In the genomic region with DNA sequence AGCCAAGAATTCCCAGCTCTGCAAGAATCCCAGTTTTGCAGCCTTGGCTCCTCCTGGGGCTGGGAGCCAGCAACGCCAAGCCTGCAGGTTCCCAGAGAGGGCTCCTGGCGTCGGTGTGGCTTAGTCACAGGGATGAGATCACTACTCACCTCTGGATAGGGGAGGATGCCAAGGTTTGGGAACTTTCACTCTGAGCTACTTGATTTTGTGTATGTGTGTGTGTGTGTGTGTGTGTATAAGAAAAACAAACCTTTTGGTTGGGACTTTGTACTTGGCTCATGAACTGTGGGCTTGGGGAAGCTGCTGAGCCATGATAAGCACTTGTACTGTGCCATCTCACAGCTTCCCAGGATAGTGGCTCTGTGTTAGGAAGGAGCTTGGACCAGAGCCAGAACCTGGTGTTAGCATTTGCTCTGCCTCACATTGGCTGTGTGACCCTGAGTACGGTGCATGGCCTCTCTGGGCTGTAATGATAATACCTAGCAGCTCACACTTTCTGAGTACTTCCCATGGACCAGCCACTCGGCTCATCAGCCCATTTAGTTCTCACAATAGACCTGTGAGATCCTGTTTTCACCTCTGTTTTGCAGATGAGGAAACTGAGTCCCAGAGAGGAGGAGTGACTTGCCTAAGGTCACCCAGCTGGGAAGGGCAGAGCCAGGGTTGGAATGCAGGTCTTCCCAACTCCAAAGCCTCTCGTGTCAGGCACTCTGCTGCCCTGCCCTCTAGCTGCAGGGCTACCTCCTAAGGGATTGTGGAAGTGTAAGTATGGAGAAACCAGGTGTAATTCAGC, we compare ENCODE assay signal across 9 cellular contexts. TPM values are rescaled to one million over a fixed set of nuclear protein-coding genes. Genes with fewer than 3 reads are reported as not detected.
A peak's percentile ranks its signal among the peaks of the same experiment; 100 is the strongest.
DNase-seq lines count a peak whose midpoint lies in the region; ATAC-seq and TF ChIP-seq lines count a peak whose summit lies in the region.
"Had no signal": no experiment of that assay in that cellular context is flagged by ENCODE, and none has a peak within 500 bp of the region (broad histone marks: within the 10 kb centered on the region; RNA-seq: fewer than 3 reads in every experiment).

No MANE protein-coding gene starts in this region.

- TF ChIP-seq CTCF in AG10803 (conservative IDR thresholded peaks at IDR 0.05; ENCODE audit: low read length) (no peak), PC-9 (conservative IDR thresholded peaks at IDR 0.05) (no peak), fibroblast of lung (conservative IDR thresholded peaks at IDR 0.05 in 1 of 2, IDR thresholded peaks at IDR 0.05 in 1 of 2; ENCODE audit: low read depth in 1 of 2, low read length in 2 of 2) (peak in 1 of 2 donors; percentile 4), glutamatergic neuron (IDR thresholded peaks at IDR 0.05; ENCODE audit: partially characterized antibody, unreplicated experiment) (no peak)

- no peak overlapping the region for H4K8ac ChIP-seq in neuronal stem cell (ENCODE audit: low read depth, low read length)

- H3K36me3 Mint-ChIP-seq in glutamatergic neuron (ENCODE audit: unreplicated experiment), result no peaks in the 10 kb centered on the region

- H3K4me1 ChIP-seq in PC-9 (replicated peaks; ENCODE audit: insufficient read depth), result peaks cover 54% of the 10 kb centered on the region
- peaks cover 6% of the 10 kb centered on the region for H3K4me1 ChIP-seq in fibroblast of lung (ENCODE audit: control insufficient read depth, extremely low read depth, insufficient read depth, low read length)
- peaks cover 2 to 15% of the 10 kb centered on the region in 2 donors for H3K4me1 ChIP-seq in neuronal stem cell (ENCODE audit: control insufficient read depth in 2 of 2, insufficient read depth in 1 of 2, low read depth in 1 of 2, low read length in 2 of 2)

- no peak overlapping the region for H4K91ac ChIP-seq in neuronal stem cell (ENCODE audit: low read depth, low read length, poor library complexity)

- H4K20me1 ChIP-seq in PC-9 (ENCODE audit: insufficient read depth), result no peaks in the 10 kb centered on the region
- H4K20me1 ChIP-seq in fibroblast of lung (ENCODE audit: control insufficient read depth, extremely low read depth, insufficient read depth, low read length), result no peaks in the 10 kb centered on the region

- POLR2A ChIA-PET in PC-9 (lab: Charles Lee; ENCODE audit: unreplicated experiment), result interaction anchor here (0.6 to 0.7 kb wide), 3 partner anchors 11 to 112 kb away, joined by 3 to 5 read pairs (median 3); no protein-coding TSS in a partner anchor

- H3K79me1 ChIP-seq in neuronal stem cell (ENCODE audit: low read depth, low read length), result no peaks in the 10 kb centered on the region

- H3K79me2 ChIP-seq in PC-9 (ENCODE audit: low read depth), result peaks cover 13% of the 10 kb centered on the region
- H3K79me2 ChIP-seq in fibroblast of lung (ENCODE audit: control insufficient read depth, insufficient read depth, low read length), result no peaks in the 10 kb centered on the region

- CTCF ChIA-PET in PC-9 (lab: Charles Lee), result interaction anchor here (0.6 to 0.9 kb wide), 3 partner anchors 10 to 550 kb away, joined by 3 to 5 read pairs (median 5); no protein-coding TSS in a partner anchor

- H2AFZ ChIP-seq in PC-9 (no peak overlapping the region), fibroblast of lung (ENCODE audit: low read length) (no peak overlapping the region), neuronal stem cell (ENCODE audit: low read length) (no peak overlapping the region)

- H3K9ac ChIP-seq in fibroblast of lung (ENCODE audit: insufficient read depth, low read length) (no peak overlapping the region), neuronal stem cell (ENCODE audit: low read depth, low read length, poor library complexity) (peak overlapping the region; percentile 24)

- H3K18ac ChIP-seq in neuronal stem cell (ENCODE audit: low read length), result peak overlapping the region; percentile 7

- no peak overlapping the region for H3K4me3 Mint-ChIP-seq in glutamatergic neuron (ENCODE audit: unreplicated experiment)

- BruUV-seq in PC-9 (replicated peaks; lab: Mats Ljungman, UMichigan), result no TSS peak

- H3K27me3 ChIP-seq in PC-9 (ENCODE audit: insufficient read depth, low read depth) (no peaks in the 10 kb centered on the region), fibroblast of lung (ENCODE audit: control insufficient read depth, insufficient read depth, low read length) (no peaks in the 10 kb centered on the region), neuronal stem cell (ENCODE audit: control insufficient read depth in 3 of 3, insufficient read depth in 3 of 3, low read depth in 1 of 3, low read length in 3 of 3) (peaks cover 0 to 7% (median 0%) of the 10 kb centered on the region in 3 experiments)

- no peak overlapping the region for H2BK15ac ChIP-seq in neuronal stem cell (ENCODE audit: low read length)

- H3F3A ChIP-seq in PC-9 (ENCODE audit: insufficient read depth, low read depth), result peaks cover 63% of the 10 kb centered on the region

- no peaks in the 10 kb centered on the region for H3K9me3 Mint-ChIP-seq in glutamatergic neuron (ENCODE audit: unreplicated experiment)

- H3K9me2 ChIP-seq in PC-9 (ENCODE audit: insufficient read depth), result no peaks in the 10 kb centered on the region

- H3K9me3 ChIP-seq in PC-9 (ENCODE audit: insufficient read depth, low read depth) (no peaks in the 10 kb centered on the region), fibroblast of lung (ENCODE audit: control insufficient read depth, insufficient read depth, low read depth, low read length) (no peaks in the 10 kb centered on the region), neuronal stem cell (replicated peaks in 1 of 2; ENCODE audit: control insufficient read depth in 2 of 2, insufficient read depth in 1 of 2, low read depth in 1 of 2, low read length in 2 of 2) (no peaks in the 10 kb centered on the region)

- no peak overlapping the region for H3K23ac ChIP-seq in neuronal stem cell (ENCODE audit: low read depth, low read length, poor library complexity)

- no peak overlapping the region for H2BK5ac ChIP-seq in neuronal stem cell (ENCODE audit: low read length)

- H3K4me1 Mint-ChIP-seq in glutamatergic neuron (ENCODE audit: low read depth, unreplicated experiment), result peaks cover 8% of the 10 kb centered on the region

- no peak for ATAC-seq in activated CD4-positive, CD25-positive, alpha-beta regulatory T cell treated with anti-CD3 and anti-CD28 coated beads, Interleukin-2, amount 50 U/mL, for 24 hours

- no peak overlapping the region for H3K4ac ChIP-seq in neuronal stem cell (ENCODE audit: low read length)

- peaks cover 2% of the 10 kb centered on the region for H3K27me3 Mint-ChIP-seq in glutamatergic neuron (ENCODE audit: unreplicated experiment)

- H3K27ac Mint-ChIP-seq in glutamatergic neuron (ENCODE audit: unreplicated experiment), result no peak overlapping the region

- H2BK12ac ChIP-seq in neuronal stem cell (ENCODE audit: low read length), result no peak overlapping the region

- no peaks in the 10 kb centered on the region for H3K36me3 ChIP-seq in PC-9 (ENCODE audit: low read depth)
- no peaks in the 10 kb centered on the region for H3K36me3 ChIP-seq in fibroblast of lung (ENCODE audit: control insufficient read depth, insufficient read depth, low read length)
- no peaks in the 10 kb centered on the region for H3K36me3 ChIP-seq in neuronal stem cell (replicated peaks in 1 of 2; ENCODE audit: control insufficient read depth in 2 of 2, insufficient read depth in 2 of 2, low read length in 2 of 2)

- no CpG with 5 or more reads among the region's 6 CpGs for WGBS in neuronal stem cell (ENCODE audit: extremely low coverage in 2 of 2, insufficient read length in 2 of 2, insufficient replicate concordance in 1 of 2), 2 donors

- no peak overlapping the region for H3K27ac ChIP-seq in PC-9
- H3K27ac ChIP-seq in fibroblast of lung (ENCODE audit: insufficient read depth, low read length), result no peak overlapping the region
- no peak overlapping the region for H3K27ac ChIP-seq in neuronal stem cell (replicated peaks; ENCODE audit: low read length)

- intact Hi-C loops in PC-9 (cut with micrococcal nuclease; ENCODE audit: unreplicated experiment), result no loop called here

- H2AK5ac ChIP-seq in neuronal stem cell (ENCODE audit: low read depth, low read length), result no peak overlapping the region

- DNase-seq in AG10803 (ENCODE audit: low read depth) (peak; percentile 45), PC-9 (peak; percentile 72 to 77), fibroblast of lung (ENCODE audit: low read depth in 2 of 2) (peak; percentile 39 to 92), neuronal stem cell (ENCODE audit: low spot score) (no peak), glutamatergic neuron (no peak), activated T-cell treated with anti-CD3 and anti-CD28 coated beads for 4 hours (no peak), midbrain (lab: John Stamatoyannopoulos, UW) (no peak)
- DNase-seq: activated naive CD4-positive, alpha-beta T cell treated with anti-CD3 and anti-CD28 coated beads, Interleukin-2, amount 50 U/mL, for 16 hours had no signal

- H3K14ac ChIP-seq in neuronal stem cell (ENCODE audit: low read length), result no peak overlapping the region

- peak overlapping the region; percentile 33 for H3K4me2 ChIP-seq in PC-9
- peak overlapping the region; percentile 5 for H3K4me2 ChIP-seq in fibroblast of lung (ENCODE audit: extremely low read depth, insufficient read depth, low read length)
- no peak overlapping the region for H3K4me2 ChIP-seq in neuronal stem cell (ENCODE audit: insufficient read depth, low read length, poor library complexity, severe bottlenecking)

- H3K4me3 ChIP-seq in AG10803 (ENCODE audit: low read length) (no peak overlapping the region), PC-9 (no peak overlapping the region), fibroblast of lung (replicated peaks in 1 of 4; ENCODE audit: control extremely low read depth in 1 of 4, insufficient read depth in 1 of 4, low read depth in 3 of 4, low read length in 4 of 4) (no peak overlapping the region), neuronal stem cell (ENCODE audit: low read length in 2 of 2) (no peak overlapping the region)

- H2BK120ac ChIP-seq in neuronal stem cell (ENCODE audit: low read depth, low read length), result no peak overlapping the region

RNA-seq across cellular contexts. Expression of a gene that starts 41.4 kb away (rescaled TPM):
- 46.7 and 59.9 TPM in 2 replicates for total RNA-seq in PC-9 (2021)
- total RNA-seq in fibroblast of lung, result 5.6 and 16.5 TPM in 2 replicates
- 13.4 and 14.6 TPM in 2 replicates for polyA plus RNA-seq in fibroblast of lung
- polyA plus RNA-seq in fibroblast of lung (2012), result 16.8 and 21.4 TPM in 2 replicates
- polyA minus RNA-seq in fibroblast of lung (ENCODE audit: low replicate concordance), result 52.2 and 67.8 TPM in 2 replicates
- polyA plus RNA-seq in neuronal stem cell (2013, experiment 1 of 2), result 28.9 TPM
- polyA plus RNA-seq in neuronal stem cell (2013, experiment 2 of 2), result 29.1 TPM
- 32.9 TPM for total RNA-seq in glutamatergic neuron (ENCODE audit: unreplicated experiment)

Comparison
In these comparisons a context has a peak if more than half of its experiments do, and no peak if none do; other contexts are left out.
1. DNase-seq: peak in AG10803 (single experiment), PC-9 (2 of 2) and fibroblast of lung (2 of 2); none in neuronal stem cell (single experiment), glutamatergic neuron (single experiment), activated T-cell treated with anti-CD3 and anti-CD28 coated beads for 4 hours (single experiment) and midbrain (single experiment).